Comparison of ENCODE assay signal across 8 cellular contexts in the genomic region with DNA sequence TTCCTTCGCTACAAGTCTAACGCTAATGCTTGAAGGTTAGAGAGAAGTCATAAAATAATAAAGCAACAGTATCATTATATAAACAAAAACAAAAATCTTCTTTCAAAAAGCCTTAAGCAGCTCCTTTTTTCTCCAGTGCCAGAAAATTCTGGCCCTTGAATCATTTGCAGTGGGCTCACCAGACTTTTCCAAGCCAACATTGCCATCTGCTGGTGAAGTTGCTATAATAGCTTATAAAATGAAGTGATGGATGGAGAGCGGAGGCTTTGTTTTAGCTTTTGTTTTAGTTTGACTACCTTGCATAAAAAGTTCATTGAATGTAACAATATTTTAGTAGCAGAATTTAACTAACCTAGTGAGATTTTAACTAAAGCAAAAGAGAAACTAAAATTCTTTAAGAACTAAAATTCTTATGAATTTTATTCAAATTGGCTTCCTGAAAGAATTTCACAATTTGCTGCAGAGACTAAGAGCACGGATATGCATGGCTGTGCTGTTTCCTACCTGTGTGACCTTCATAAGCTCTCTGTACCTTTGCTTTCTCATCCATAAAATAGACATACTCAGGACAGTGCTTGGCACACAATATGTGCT. TPM values are rescaled to one million over a fixed set of nuclear protein-coding genes. Genes with fewer than 3 reads are reported as not detected.
A peak's percentile ranks its signal among the peaks of the same experiment; 100 is the strongest.
DNase-seq lines count a peak whose midpoint lies in the region; ATAC-seq lines count a peak whose summit lies in the region.

No MANE protein-coding gene starts in this region.

- no peak overlapping the region for H3K4me3 ChIP-seq in HAP-1

- DNase-seq in Caki2 (ENCODE audit: low read depth): peak; percentile 55
- peak; percentile 56 to 82 for DNase-seq in HAP-1 (ENCODE audit: low spot score in 2 of 2)
- DNase-seq in NCI-H226: peak; percentile 33
- DNase-seq in activated CD4-positive, alpha-beta T cell treated with anti-CD3 and anti-CD28 coated beads, Interleukin-2, amount 50 U/mL, for 1 hour: peak; percentile 62
- peak; percentile 70 for DNase-seq in ecto neural progenitor cell (ENCODE audit: low spot score)
- peak; percentile 63 to 66 for DNase-seq in memory B cell (ENCODE audit: low spot score in 2 of 2)
- DNase-seq in stimulated activated CD8-positive, alpha-beta memory T cell treated with anti-CD3 and anti-CD28 coated beads, Interleukin-7, amount 100 ng/mL, for 1 hour (ENCODE audit: low read depth in 2 of 2): peak; percentile 24 to 35

- no peak overlapping the region for H3K4me3 Mint-ChIP-seq in memory B cell

- H3K9me3 Mint-ChIP-seq in memory B cell: no peaks in the 10 kb centered on the region

- H3K4me1 Mint-ChIP-seq in memory B cell: peaks cover 3% of the 10 kb centered on the region

- H3K9me3 ChIP-seq in HAP-1: no peaks in the 10 kb centered on the region

- no peaks in the 10 kb centered on the region for H3K36me3 ChIP-seq in HAP-1 (replicated peaks)

- H3K36me3 Mint-ChIP-seq in memory B cell: no peaks in the 10 kb centered on the region

- no peak overlapping the region for H3K27ac Mint-ChIP-seq in memory B cell

- no peaks in the 10 kb centered on the region; the same call in 1 of the 2 replicates for H3K4me1 ChIP-seq in HAP-1

- ATAC-seq in memory B cell (ENCODE audit: low read depth) (peak; percentile 62), GM21737 (IDR thresholded peaks at IDR 0.05; ENCODE audit: unreplicated experiment) (no peak)

- peaks cover 10% of the 10 kb centered on the region for H3K27me3 Mint-ChIP-seq in memory B cell

- in situ Hi-C loops in Caki2 (cut with HindIII; ENCODE audit: low pct_unique_long_range_greater_than_20kb, low sequenced_read_pairs) (no loop called here), HAP-1 (cut with MboI; ENCODE audit: low sequenced_read_pairs) (loop anchor here (5.0 to 25.0 kb wide), 2 partner anchors 175 to 535 kb away; no protein-coding TSS in a partner anchor)

- no peaks in the 10 kb centered on the region for H3K27me3 ChIP-seq in HAP-1 (ENCODE audit: low read depth)

RNA-seq across cellular contexts. Expression of a gene that starts 44.8 kb away (rescaled TPM):
- 5.8 and 11.8 TPM in 2 replicates for total RNA-seq in Caki2 (2014; rRNA removed; shearing (Covaris generic); ENCODE audit: low replicate concordance)
